Comparison of ENCODE assay signal across 29 cellular contexts in genomic region chr4:42720514-42720913, GRCh38.
"Had no signal": no experiment of that assay in that cellular context is flagged by ENCODE, and none has a peak within 500 bp of the region (broad histone marks: within the 10 kb centered on the region; RNA-seq: fewer than 3 reads in every experiment).

No MANE protein-coding gene starts in this region.

- H3K27ac ChIP-seq: brain microvascular endothelial cell, ovary, right lobe of liver, uterus had no signal

- H3K9me3 ChIP-seq: ovary, right lobe of liver, uterus had no signal

- DNase-seq: activated CD4-positive, alpha-beta T cell treated with anti-CD3 and anti-CD28 coated beads for 36 hours; activated CD4-positive, CD25-positive, alpha-beta regulatory T cell; activated CD8-positive, alpha-beta memory T cell treated with anti-CD3 and anti-CD28 coated beads, Interleukin-2, amount 10 ng/mL, durations not matched to agents 7 days and 5 days; activated CD8-positive, alpha-beta T cell treated with anti-CD3 and anti-CD28 coated beads, Interleukin-2, amount 10 ng/mL, durations not matched to agents 7 days and 5 days; activated effector memory CD4-positive, alpha-beta T cell treated with anti-CD3 and anti-CD28 coated beads, Interleukin-2, amount 50 U/mL, for 16 hours; activated naive CD4-positive, alpha-beta T cell treated with anti-CD3 and anti-CD28 coated beads for 36 hours; amniotic stem cell; brain microvascular endothelial cell; cortex of kidney; effector memory CD8-positive, alpha-beta T cell; foreskin fibroblast; head of caudate nucleus; hypothalamus; naive B cell; nephron progenitor cell; ovary; right lobe of liver; stimulated activated CD4-positive, alpha-beta T cell treated with anti-CD3 and anti-CD28 coated beads, Interleukin-2, amount 100 ng/mL, for 48 hours; stimulated activated naive CD4-positive, alpha-beta T cell treated with Interleukin-2 at 50 U/mL for 16 hours; substantia nigra; T1000; uterus had no signal

- H3K4me1 ChIP-seq: right lobe of liver, uterus had no signal

- H3K4me3 ChIP-seq: ovary, right lobe of liver, uterus had no signal

- H3K27ac Mint-ChIP-seq: activated CD4-positive, alpha-beta T cell treated with anti-CD3 and anti-CD28 coated beads for 36 hours; activated CD8-positive, alpha-beta memory T cell treated with anti-CD3 and anti-CD28 coated beads, Interleukin-2, amount 10 ng/mL, durations not matched to agents 7 days and 5 days; activated CD8-positive, alpha-beta T cell treated with anti-CD3 and anti-CD28 coated beads, Interleukin-2, amount 10 ng/mL, durations not matched to agents 7 days and 5 days; activated naive CD4-positive, alpha-beta T cell treated with anti-CD3 and anti-CD28 coated beads for 36 hours; activated T-helper 1 cell treated with anti-CD3 and anti-CD28 coated beads, Interleukin-12 subunit alpha, Interleukin-12 subunit beta, Interleukin-2, Interleukin-4 antibody, amounts not matched to agents 30 ng/mL and 10 ng/mL and 1 ng/mL, durations not matched to agents 14 hours and 24 hours and 36 hours; effector memory CD8-positive, alpha-beta T cell; mesothelial cell of epicardium; naive B cell; nephron progenitor cell; progenitor cell of endocrine pancreas; T-helper 1 cell treated with Interleukin-12 subunit alpha and Interleukin-12 subunit beta and Interleukin-4 antibody, amounts not matched to agents 30 μg/mL and 1 μg/mL, for 36 hours; type B pancreatic cell had no signal

- H3K27me3 Mint-ChIP-seq: activated CD4-positive, alpha-beta T cell treated with anti-CD3 and anti-CD28 coated beads for 36 hours; activated CD8-positive, alpha-beta memory T cell treated with anti-CD3 and anti-CD28 coated beads, Interleukin-2, amount 10 ng/mL, durations not matched to agents 7 days and 5 days; effector memory CD8-positive, alpha-beta T cell; naive B cell; type B pancreatic cell had no signal

- H3K9me3 Mint-ChIP-seq: activated T-helper 1 cell treated with anti-CD3 and anti-CD28 coated beads, Interleukin-12 subunit alpha, Interleukin-12 subunit beta, Interleukin-2, Interleukin-4 antibody, amounts not matched to agents 30 ng/mL and 10 ng/mL and 1 ng/mL, durations not matched to agents 14 hours and 24 hours and 36 hours; effector memory CD8-positive, alpha-beta T cell; mesothelial cell of epicardium; nephron progenitor cell; T-helper 1 cell treated with Interleukin-12 subunit alpha and Interleukin-12 subunit beta and Interleukin-4 antibody, amounts not matched to agents 30 μg/mL and 1 μg/mL, for 36 hours; type B pancreatic cell had no signal

- ATAC-seq: activated CD4-positive, alpha-beta T cell treated with anti-CD3 and anti-CD28 coated beads for 36 hours; activated CD8-positive, alpha-beta memory T cell treated with anti-CD3 and anti-CD28 coated beads, Interleukin-2, amount 10 ng/mL, durations not matched to agents 7 days and 5 days; activated CD8-positive, alpha-beta T cell treated with anti-CD3 and anti-CD28 coated beads, Interleukin-2, amount 10 ng/mL, durations not matched to agents 7 days and 5 days; effector memory CD8-positive, alpha-beta T cell; esophagus mucosa; right lobe of liver had no signal

- H3K4me1 Mint-ChIP-seq: activated CD4-positive, alpha-beta T cell treated with anti-CD3 and anti-CD28 coated beads for 36 hours; activated CD8-positive, alpha-beta memory T cell treated with anti-CD3 and anti-CD28 coated beads, Interleukin-2, amount 10 ng/mL, durations not matched to agents 7 days and 5 days; mesothelial cell of epicardium; nephron progenitor cell had no signal

- H3K27me3 ChIP-seq: brain microvascular endothelial cell, ovary, right lobe of liver, uterus had no signal

- H3K36me3 ChIP-seq: brain microvascular endothelial cell, ovary, right lobe of liver, uterus had no signal

- H3K4me3 Mint-ChIP-seq: activated CD4-positive, alpha-beta T cell treated with anti-CD3 and anti-CD28 coated beads for 36 hours; activated CD8-positive, alpha-beta memory T cell treated with anti-CD3 and anti-CD28 coated beads, Interleukin-2, amount 10 ng/mL, durations not matched to agents 7 days and 5 days; activated CD8-positive, alpha-beta T cell treated with anti-CD3 and anti-CD28 coated beads, Interleukin-2, amount 10 ng/mL, durations not matched to agents 7 days and 5 days; activated naive CD4-positive, alpha-beta T cell treated with anti-CD3 and anti-CD28 coated beads for 36 hours; activated T-helper 1 cell treated with anti-CD3 and anti-CD28 coated beads, Interleukin-12 subunit alpha, Interleukin-12 subunit beta, Interleukin-2, Interleukin-4 antibody, amounts not matched to agents 30 ng/mL and 10 ng/mL and 1 ng/mL, durations not matched to agents 14 hours and 24 hours and 36 hours; effector memory CD8-positive, alpha-beta T cell; mesothelial cell of epicardium; naive B cell; nephron progenitor cell; T-helper 1 cell treated with Interleukin-12 subunit alpha and Interleukin-12 subunit beta and Interleukin-4 antibody, amounts not matched to agents 30 μg/mL and 1 μg/mL, for 36 hours; type B pancreatic cell had no signal

- H3K36me3 Mint-ChIP-seq: activated CD8-positive, alpha-beta memory T cell treated with anti-CD3 and anti-CD28 coated beads, Interleukin-2, amount 10 ng/mL, durations not matched to agents 7 days and 5 days; mesothelial cell of epicardium; naive B cell; type B pancreatic cell had no signal

- FAIRE-seq: astrocyte had no signal
